In genomic region chr22:40571887-40572286, GRCh38 we compare ENCODE assay signal across 25 cellular contexts.
"Had no signal": no experiment of that assay in that cellular context is flagged by ENCODE, and none has a peak within 500 bp of the region (broad histone marks: within the 10 kb centered on the region; RNA-seq: fewer than 3 reads in every experiment).

No MANE protein-coding gene starts in this region.

- ATAC-seq: effector memory CD8-positive, alpha-beta T cell; esophagus mucosa; foreskin keratinocyte; gastrocnemius medialis; gastroesophageal sphincter; heart left ventricle; heart right ventricle had no signal

- H3K9me3 ChIP-seq: colonic mucosa, esophagus muscularis mucosa, esophagus squamous epithelium, gastrocnemius medialis, gastroesophageal sphincter had no signal

- H3K9me3 Mint-ChIP-seq: dendritic cell treated with granulocyte-macrophage colony-stimulating factor and Interleukin-4, amounts not matched to agents 40 ng/mL and 50 ng/mL, for 4 days; effector memory CD8-positive, alpha-beta T cell had no signal

- H3K27me3 Mint-ChIP-seq: dendritic cell treated with granulocyte-macrophage colony-stimulating factor and Interleukin-4, amounts not matched to agents 40 ng/mL and 50 ng/mL, for 4 days; effector memory CD8-positive, alpha-beta T cell had no signal

- H3K27ac ChIP-seq: colonic mucosa, dorsolateral prefrontal cortex, epithelial cell of prostate, esophagus squamous epithelium, foreskin keratinocyte, gastroesophageal sphincter, heart left ventricle, heart right ventricle, hepatocyte had no signal

- H3K27ac Mint-ChIP-seq: dendritic cell treated with granulocyte-macrophage colony-stimulating factor and Interleukin-4, amounts not matched to agents 40 ng/mL and 50 ng/mL, for 4 days; effector memory CD8-positive, alpha-beta T cell; endodermal cell had no signal

- H3K36me3 ChIP-seq: colonic mucosa, esophagus muscularis mucosa, gastrocnemius medialis, gastroesophageal sphincter, heart left ventricle had no signal

- H3K4me3 ChIP-seq: colonic mucosa, coronary artery, dorsolateral prefrontal cortex, esophagus muscularis mucosa, esophagus squamous epithelium, gastrocnemius medialis, gastroesophageal sphincter, heart left ventricle, heart right ventricle, hepatocyte had no signal

- H3K4me1 Mint-ChIP-seq: endodermal cell had no signal

- H3K4me3 Mint-ChIP-seq: dendritic cell treated with granulocyte-macrophage colony-stimulating factor and Interleukin-4, amounts not matched to agents 40 ng/mL and 50 ng/mL, for 4 days; effector memory CD8-positive, alpha-beta T cell; endodermal cell had no signal

- DNase-seq: colonic mucosa; cortex of kidney; dermis blood vessel endothelial cell; dorsolateral prefrontal cortex; effector CD4-positive, alpha-beta T cell; effector CD8-positive, alpha-beta T cell; effector memory CD4-positive, alpha-beta T cell; effector memory CD8-positive, alpha-beta T cell; endodermal cell; erythroblast; esophagus squamous epithelium; foreskin fibroblast; foreskin keratinocyte; foreskin melanocyte; gastrocnemius medialis; glutamatergic neuron; heart left ventricle; heart right ventricle had no signal

- H3K4me1 ChIP-seq: colonic mucosa had no signal
